Comparison of ENCODE assay signal across 21 cellular contexts in the genomic region with DNA sequence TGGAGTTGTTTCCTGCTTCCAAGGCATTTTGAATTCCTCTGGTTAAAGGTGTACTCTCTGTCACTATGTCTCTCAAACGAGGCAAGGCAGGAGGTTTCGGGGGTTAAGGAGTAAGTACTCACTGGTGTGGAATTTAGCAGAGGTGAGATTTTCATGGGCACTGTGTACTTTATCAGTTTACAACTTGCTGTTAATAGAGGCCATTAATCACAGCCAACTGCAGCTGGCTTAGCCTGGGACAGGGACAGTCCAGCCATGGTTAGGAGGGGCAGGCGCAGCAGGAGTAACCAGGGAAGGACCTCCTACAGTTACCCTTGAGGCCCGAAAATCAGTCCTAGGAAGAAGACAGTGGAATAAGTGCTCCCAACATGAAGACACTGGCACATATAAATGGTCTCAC. TPM values are rescaled to one million over a fixed set of nuclear protein-coding genes. Genes with fewer than 3 reads are reported as not detected.
DNase-seq lines count a peak whose midpoint lies in the region; ATAC-seq and TF ChIP-seq lines count a peak whose summit lies in the region.
"Had no signal": no experiment of that assay in that cellular context is flagged by ENCODE, and none has a peak within 500 bp of the region (broad histone marks: within the 10 kb centered on the region; RNA-seq: fewer than 3 reads in every experiment).

No MANE protein-coding gene starts in this region.

- peak overlapping the region in 2 of 5 experiments; percentile 49 to 74 for H3K27ac Mint-ChIP-seq in brain
- H3K27ac Mint-ChIP-seq in naive thymus-derived CD8-positive, alpha-beta T cell = no peak overlapping the region

- H3K4me3 ChIP-seq in upper lobe of right lung = no peak overlapping the region
- H3K4me3 ChIP-seq: MG63 had no signal

- H3K36me3 Mint-ChIP-seq in brain = no peaks in the 10 kb centered on the region
- peaks cover 0 to under 1% (median 0%) of the 10 kb centered on the region in 3 donors for H3K36me3 Mint-ChIP-seq in naive thymus-derived CD8-positive, alpha-beta T cell

- DNase-seq in cardiac septum (ENCODE audit: low spot score) (peak; percentile 12), left ventricle myocardium superior (no peak), upper lobe of right lung (peak; percentile 19), GM19238 (ENCODE audit: insufficient read length, low spot score) (no peak), omental fat pad (ENCODE audit: low spot score) (no peak)
- no peak for DNase-seq in naive thymus-derived CD8-positive, alpha-beta T cell
- DNase-seq: anterior cingulate cortex, cortex of kidney, foreskin keratinocyte, MG63, NCI-H187 treated with DMSO at 0.1 percent for 48 hours, NCI-H526, SIG-M5, T-helper 2 cell had no signal

- intact Hi-C loops in cardiac septum (cut with DNase I) (no loop called here), left ventricle myocardium superior (cut with micrococcal nuclease) (no loop called here), upper lobe of right lung (cut with DNase I) (no loop called here)

- H3K27me3 Mint-ChIP-seq in brain = peaks cover 14% of the 10 kb centered on the region
- peaks cover 5 to 22% (median 9%) of the 10 kb centered on the region in 5 donors for H3K27me3 Mint-ChIP-seq in naive thymus-derived CD8-positive, alpha-beta T cell

- no peaks in the 10 kb centered on the region for H3K27me3 ChIP-seq in upper lobe of right lung
- H3K27me3 ChIP-seq: MG63 had no signal

- no peaks in the 10 kb centered on the region for H3K36me3 ChIP-seq in upper lobe of right lung
- H3K36me3 ChIP-seq: MG63 had no signal

- peaks cover 43% of the 10 kb centered on the region for H3K4me1 Mint-ChIP-seq in brain
- H3K4me1 Mint-ChIP-seq in naive thymus-derived CD8-positive, alpha-beta T cell = peaks cover 5 to 19% (median 15%) of the 10 kb centered on the region in 4 donors

- POLR2A ChIA-PET in naive thymus-derived CD8-positive, alpha-beta T cell (lab: Charles Lee) = interaction anchor here (1.3 kb wide), 1 partner anchor 58 kb away, joined by 3 read pairs; no protein-coding TSS in a partner anchor

- peaks cover 0 to 2% (median 0%) of the 10 kb centered on the region in 5 experiments for H3K9me3 Mint-ChIP-seq in brain
- no peaks in the 10 kb centered on the region for H3K9me3 Mint-ChIP-seq in naive thymus-derived CD8-positive, alpha-beta T cell
- H3K9me3 Mint-ChIP-seq: stimulated activated naive CD8-positive, alpha-beta T cell treated with anti-CD3 and anti-CD28 coated beads, Interleukin-15, Interleukin-2, amounts not matched to agents 100 ng/mL and 50 ng/mL, for 24 hours had no signal

- no peak overlapping the region for H3K27ac ChIP-seq in upper lobe of right lung
- H3K27ac ChIP-seq: foreskin keratinocyte had no signal

- H3K4me3 Mint-ChIP-seq in brain = peak overlapping the region in 3 of 5 experiments; percentile 70 to 86 (median 83)
- peak overlapping the region in 6 of 10 donors; percentile 41 to 88 (median 86) for H3K4me3 Mint-ChIP-seq in naive thymus-derived CD8-positive, alpha-beta T cell

- no peaks in the 10 kb centered on the region for H3K9me3 ChIP-seq in upper lobe of right lung
- H3K9me3 ChIP-seq: MG63 had no signal

- ATAC-seq in left ventricle myocardium superior (no peak), upper lobe of right lung (no peak), HG03280 (IDR thresholded peaks at IDR 0.05; ENCODE audit: unreplicated experiment) (no peak), omental fat pad (ENCODE audit: low FRiP score) (no peak)
- no peak for ATAC-seq in naive thymus-derived CD8-positive, alpha-beta T cell
- ATAC-seq: activated CD4-positive, CD25-positive, alpha-beta regulatory T cell treated with anti-CD3 and anti-CD28 coated beads, Interleukin-2, amount 50 U/mL, for 24 hours; foreskin keratinocyte had no signal

- peaks cover 5% of the 10 kb centered on the region for H3K4me1 ChIP-seq in upper lobe of right lung

- TF ChIP-seq CTCF in brain (conservative IDR thresholded peaks at IDR 0.05) (no peak), upper lobe of right lung (IDR thresholded peaks at IDR 0.05) (no peak), omental fat pad (IDR thresholded peaks at IDR 0.05) (no peak)

RNA-seq across cellular contexts. Expression of gene TMEM9, which starts 18.1 kb away (rescaled TPM):
- total RNA-seq in cardiac septum (25.0 TPM), left ventricle myocardium superior (20.5 TPM), upper lobe of right lung (59.3 TPM), omental fat pad (10 to 100 TPM; 26.2 to 53.8 (median 45.7) TPM)
- polyA plus RNA-seq in brain (ENCODE audit: insufficient read depth, low read depth, low replicate concordance) = 165 TPM
- total RNA-seq in naive thymus-derived CD8-positive, alpha-beta T cell = 10 to 100 TPM; 23.7 to 26.9 TPM
- 10 to 100 TPM; 30.6 to 43.2 (median 40.9) TPM for polyA plus RNA-seq in naive thymus-derived CD8-positive, alpha-beta T cell

RNA-seq across cellular contexts. Expression of gene IGFN1, which starts 18.3 kb away (rescaled TPM):
- 0.05 TPM for total RNA-seq in cardiac septum
- not detected for total RNA-seq in left ventricle myocardium superior
- polyA plus RNA-seq in brain (ENCODE audit: insufficient read depth, low read depth, low replicate concordance) = 0.03 TPM
- total RNA-seq in naive thymus-derived CD8-positive, alpha-beta T cell = not detected
- not detected for polyA plus RNA-seq in naive thymus-derived CD8-positive, alpha-beta T cell
- total RNA-seq in upper lobe of right lung = 0.81 TPM
- total RNA-seq in omental fat pad = under 1 TPM in 1 of 4 donors, not detected in 3; 0.12 TPM
- total RNA-seq: foreskin keratinocyte had no signal
- polyA plus RNA-seq: AG04450, foreskin keratinocyte had no signal

RNA-seq across cellular contexts. Expression of gene ASCL5, which starts 45.4 kb away (rescaled TPM):
- not detected for total RNA-seq in cardiac septum
- not detected for total RNA-seq in left ventricle myocardium superior
- not detected for polyA plus RNA-seq in brain (ENCODE audit: insufficient read depth, low read depth, low replicate concordance)
- total RNA-seq in naive thymus-derived CD8-positive, alpha-beta T cell = under 1 TPM in 1 of 2 experiments, not detected in 1; 0.27 TPM
- polyA plus RNA-seq in naive thymus-derived CD8-positive, alpha-beta T cell = under 1 TPM in 1 of 3 donors, not detected in 2; 0.08 TPM
- 0.29 TPM for total RNA-seq in upper lobe of right lung
- total RNA-seq in omental fat pad = not detected
- total RNA-seq: foreskin keratinocyte, liver, ureter had no signal
- polyA plus RNA-seq: AG04450, foreskin keratinocyte, liver had no signal

Comparison
In these comparisons a context has a peak if more than half of its experiments do, and no peak if none do; other contexts are left out.
1. DNase-seq: peak in cardiac septum (single experiment) and upper lobe of right lung (single experiment); none in left ventricle myocardium superior (single experiment), naive thymus-derived CD8-positive, alpha-beta T cell (0 of 10), GM19238 (single experiment) and omental fat pad (single experiment).